23 cellular contexts compared by ENCODE assay signal in the genomic region with DNA sequence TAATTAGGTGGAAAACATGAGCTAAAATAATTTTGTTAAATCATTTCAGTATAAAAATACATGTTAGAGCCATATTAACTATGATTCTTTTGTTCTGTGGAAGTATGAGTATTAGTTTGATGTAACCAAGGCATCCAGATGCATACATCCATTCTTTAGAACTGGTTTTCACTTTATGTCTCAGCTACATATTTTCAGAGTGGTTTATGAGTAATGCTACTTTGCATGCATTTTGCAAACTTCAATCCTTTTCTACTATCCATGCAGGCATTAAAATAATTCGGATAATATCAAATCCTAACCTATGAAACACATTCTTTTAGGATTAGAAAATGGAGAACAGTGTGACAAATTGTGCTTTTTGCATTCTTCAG. TPM values are rescaled to one million over a fixed set of nuclear protein-coding genes. Genes with fewer than 3 reads are reported as not detected.
DNase-seq lines count a peak whose midpoint lies in the region; ATAC-seq and TF ChIP-seq lines count a peak whose summit lies in the region.
"Had no signal": no experiment of that assay in that cellular context is flagged by ENCODE, and none has a peak within 500 bp of the region (broad histone marks: within the 10 kb centered on the region; RNA-seq: fewer than 3 reads in every experiment).

No MANE protein-coding gene starts in this region.

- WGBS in right cardiac atrium = 70% methylated on average over 1 of the region's 1 CpG
- 27 to 67% methylated on average over 1 of the region's 1 CpG for WGBS in gastroesophageal sphincter (ENCODE audit: low coverage in 1 of 2), 2 donors

- peaks cover 79% of the 10 kb centered on the region for H3K4me1 ChIP-seq in left ventricle myocardium inferior
- H3K4me1 ChIP-seq in right cardiac atrium (ENCODE audit: control insufficient read depth, insufficient read depth, low read length) = peaks cover 1% of the 10 kb centered on the region
- H3K4me1 ChIP-seq in gastroesophageal sphincter = peaks cover 15 to 95% (median 23%) of the 10 kb centered on the region in 3 donors
- H3K4me1 ChIP-seq: body of pancreas, thyroid gland had no signal

- no peak for DNase-seq in left ventricle myocardium inferior
- DNase-seq in right cardiac atrium = no peak
- DNase-seq in brain microvascular endothelial cell = no peak
- no peak for DNase-seq in activated naive CD4-positive, alpha-beta T cell treated with anti-CD3 and anti-CD28 coated beads for 36 hours
- DNase-seq in KBM-7 = no peak
- no peak for DNase-seq in HuH-7 (ENCODE audit: low spot score)
- DNase-seq: activated gamma-delta T cell; activated T-cell treated with anti-CD3 and anti-CD28 coated beads, Interleukin-2, amount 50 U/mL, for 1 hour; CD8-positive, alpha-beta memory T cell; DMS153; effector memory CD4-positive, alpha-beta T cell; esophagus squamous epithelium; natural killer cell; NCI-H1436 treated with DMSO at 0.1 percent for 48 hours; thyroid gland had no signal

- TF ChIP-seq EP300 in gastroesophageal sphincter (IDR thresholded peaks at IDR 0.05) = no peak

- in situ Hi-C loops in brain microvascular endothelial cell (cut with HindIII; ENCODE audit: low pct_ligation_motif_present, low sequenced_read_pairs) = no loop called here
- in situ Hi-C loops in KBM-7 (cut with MboI; ENCODE audit: low pct_unique_long_range_greater_than_20kb, low sequenced_read_pairs) = loop anchor here (25.0 kb wide), 1 partner anchor 781 kb away; no protein-coding TSS in a partner anchor

- no peaks in the 10 kb centered on the region for H3K9me3 Mint-ChIP-seq in activated naive CD4-positive, alpha-beta T cell treated with anti-CD3 and anti-CD28 coated beads for 36 hours
- H3K9me3 Mint-ChIP-seq: CD8-positive, alpha-beta memory T cell; H9; natural killer cell; stimulated activated naive CD8-positive, alpha-beta T cell treated with anti-CD3 and anti-CD28 coated beads, Interleukin-15, Interleukin-2, amounts not matched to agents 100 ng/mL and 50 ng/mL, for 24 hours had no signal

- H3K4me1 Mint-ChIP-seq in activated naive CD4-positive, alpha-beta T cell treated with anti-CD3 and anti-CD28 coated beads for 36 hours (ENCODE audit: low read depth) = peaks cover 4% of the 10 kb centered on the region
- H3K4me1 Mint-ChIP-seq: CD8-positive, alpha-beta memory T cell; natural killer cell had no signal

- no peak overlapping the region for H3K27ac Mint-ChIP-seq in activated naive CD4-positive, alpha-beta T cell treated with anti-CD3 and anti-CD28 coated beads for 36 hours
- H3K27ac Mint-ChIP-seq: CD8-positive, alpha-beta memory T cell; H9; natural killer cell; stimulated activated naive CD8-positive, alpha-beta T cell treated with anti-CD3 and anti-CD28 coated beads, Interleukin-15, Interleukin-2, amounts not matched to agents 100 ng/mL and 50 ng/mL, for 24 hours had no signal

- intact Hi-C loops in left ventricle myocardium inferior (cut with micrococcal nuclease) (no loop called here), right cardiac atrium (cut with DNase I) (no loop called here)
- intact Hi-C loops in activated naive CD4-positive, alpha-beta T cell treated with anti-CD3 and anti-CD28 coated beads for 36 hours (cut with micrococcal nuclease) = loop anchor here (1.0 to 2.0 kb wide), 2 partner anchors 679 to 781 kb away; no protein-coding TSS in a partner anchor

- H3K9me3 ChIP-seq in left ventricle myocardium inferior (replicated peaks) = no peaks in the 10 kb centered on the region
- H3K9me3 ChIP-seq in right cardiac atrium (ENCODE audit: control insufficient read depth, low read length) = no peaks in the 10 kb centered on the region
- no peaks in the 10 kb centered on the region for H3K9me3 ChIP-seq in gastroesophageal sphincter
- H3K9me3 ChIP-seq: body of pancreas, esophagus squamous epithelium, thyroid gland had no signal

- no peak overlapping the region for H3K4me3 ChIP-seq in left ventricle myocardium inferior
- no peak overlapping the region for H3K4me3 ChIP-seq in right cardiac atrium (ENCODE audit: low read length)
- H3K4me3 ChIP-seq in brain microvascular endothelial cell (ENCODE audit: low read depth, low read length) = no peak overlapping the region
- H3K4me3 ChIP-seq in gastroesophageal sphincter = no peak overlapping the region
- H3K4me3 ChIP-seq: body of pancreas, esophagus squamous epithelium, thyroid gland had no signal

- H3K36me3 Mint-ChIP-seq in activated naive CD4-positive, alpha-beta T cell treated with anti-CD3 and anti-CD28 coated beads for 36 hours (ENCODE audit: low read depth) = no peaks in the 10 kb centered on the region
- H3K36me3 Mint-ChIP-seq: CD8-positive, alpha-beta memory T cell; natural killer cell had no signal

- TF ChIP-seq CTCF in left ventricle myocardium inferior (IDR thresholded peaks at IDR 0.05; ENCODE audit: borderline replicate concordance) (no peak), brain microvascular endothelial cell (IDR thresholded peaks at IDR 0.05; ENCODE audit: low read depth, low read length, missing control alignments) (no peak), gastroesophageal sphincter (IDR thresholded peaks at IDR 0.05) (no peak)

- no peak overlapping the region for H3K4me3 Mint-ChIP-seq in activated naive CD4-positive, alpha-beta T cell treated with anti-CD3 and anti-CD28 coated beads for 36 hours
- H3K4me3 Mint-ChIP-seq: CD8-positive, alpha-beta memory T cell; H9; natural killer cell; stimulated activated naive CD8-positive, alpha-beta T cell treated with anti-CD3 and anti-CD28 coated beads, Interleukin-15, Interleukin-2, amounts not matched to agents 100 ng/mL and 50 ng/mL, for 24 hours had no signal

- CTCF ChIA-PET in activated naive CD4-positive, alpha-beta T cell treated with anti-CD3 and anti-CD28 coated beads for 36 hours (lab: Charles Lee) = interaction anchor here (0.6 to 1.2 kb wide), 3 partner anchors 10 to 31 kb away, joined by 3 to 4 read pairs (median 3); no protein-coding TSS in a partner anchor

- no peaks in the 10 kb centered on the region for H3K36me3 ChIP-seq in left ventricle myocardium inferior
- no peaks in the 10 kb centered on the region for H3K36me3 ChIP-seq in brain microvascular endothelial cell (replicated peaks)
- H3K36me3 ChIP-seq in gastroesophageal sphincter = peaks cover 0 to 6% of the 10 kb centered on the region in 2 donors
- H3K36me3 ChIP-seq: esophagus squamous epithelium, thyroid gland, WERI-Rb-1 had no signal

- no peak for TF ChIP-seq POLR2A in gastroesophageal sphincter (IDR thresholded peaks at IDR 0.05)

- H3K27ac ChIP-seq in left ventricle myocardium inferior (replicated peaks) (peak overlapping the region; percentile 36), right cardiac atrium (ENCODE audit: low read length) (no peak overlapping the region), brain microvascular endothelial cell (peak overlapping the region; percentile 79), gastroesophageal sphincter (peak overlapping the region in 3 of 4 donors; percentile 16 to 39 (median 31))
- H3K27ac ChIP-seq: body of pancreas, KMS-11, thyroid gland, WERI-Rb-1 had no signal

- H3K27me3 Mint-ChIP-seq in activated naive CD4-positive, alpha-beta T cell treated with anti-CD3 and anti-CD28 coated beads for 36 hours (ENCODE audit: low read depth) = peaks cover 21% of the 10 kb centered on the region

- H3K27me3 ChIP-seq in left ventricle myocardium inferior (ENCODE audit: low read depth) (no peaks in the 10 kb centered on the region), right cardiac atrium (ENCODE audit: control insufficient read depth, insufficient read depth) (no peaks in the 10 kb centered on the region), brain microvascular endothelial cell (replicated peaks) (no peaks in the 10 kb centered on the region), gastroesophageal sphincter (no peaks in the 10 kb centered on the region)
- H3K27me3 ChIP-seq: body of pancreas, esophagus squamous epithelium, thyroid gland had no signal

- ATAC-seq in right cardiac atrium (no peak), gastroesophageal sphincter (no peak), HG03520 (IDR thresholded peaks at IDR 0.05; ENCODE audit: unreplicated experiment) (no peak)

RNA-seq across cellular contexts. Expression of a gene that starts 27.7 kb away (rescaled TPM):
- 125 TPM for total RNA-seq in left ventricle myocardium inferior
- total RNA-seq in right cardiac atrium = 100 to 1,000 TPM; 125 to 210 (median 131) TPM
- 59.7 TPM for polyA plus RNA-seq in right cardiac atrium
- 100 to 1,000 TPM; 219 to 336 (median 299) TPM for total RNA-seq in gastroesophageal sphincter
- total RNA-seq in activated naive CD4-positive, alpha-beta T cell treated with anti-CD3 and anti-CD28 coated beads for 36 hours = not detected
- total RNA-seq: activated CD8-positive, alpha-beta memory T cell treated with anti-CD3 and anti-CD28 coated beads for 36 hours; CD8-positive, alpha-beta memory T cell had no signal
- polyA plus RNA-seq: CD8-positive, alpha-beta memory T cell had no signal

Comparison
In these comparisons a context has a peak if more than half of its experiments do, and no peak if none do; other contexts are left out.
1. RNA of a gene that starts 27.7 kb away (total RNA-seq): 219 to 336 TPM in gastroesophageal sphincter, 125 to 210 TPM in right cardiac atrium and 125 TPM in left ventricle myocardium inferior (single experiment); not detected in activated naive CD4-positive, alpha-beta T cell treated with anti-CD3 and anti-CD28 coated beads for 36 hours; every median in the first group is over 100 times any median in the second.